Comparison of ENCODE assay signal across 25 cellular contexts in genomic region chr2:206256711-206257110, GRCh38.
"Had no signal": no experiment of that assay in that cellular context is flagged by ENCODE, and none has a peak within 500 bp of the region (broad histone marks: within the 10 kb centered on the region; RNA-seq: fewer than 3 reads in every experiment).

No MANE protein-coding gene starts in this region.

- H3K9me3 ChIP-seq: esophagus squamous epithelium, left lung, lower lobe of right lung, mucosa of descending colon, ovary, prostate gland, suprapubic skin, tibial artery had no signal

- H3K27ac ChIP-seq: esophagus squamous epithelium, left lung, lower lobe of right lung, ovary, prostate gland, sigmoid colon, suprapubic skin, tibial artery had no signal

- H3K27me3 ChIP-seq: ovary had no signal

- H3K4me3 ChIP-seq: esophagus squamous epithelium, left lung, lower lobe of right lung, mucosa of descending colon, ovary, prostate gland, sigmoid colon, suprapubic skin, tibial artery had no signal

- H3K4me1 ChIP-seq: left lung, lower lobe of right lung, prostate gland, tibial artery had no signal

- ATAC-seq: activated CD8-positive, alpha-beta memory T cell treated with anti-CD3 and anti-CD28 coated beads, Interleukin-2, amount 10 ng/mL, durations not matched to agents 7 days and 5 days; activated CD8-positive, alpha-beta T cell treated with anti-CD3 and anti-CD28 coated beads, Interleukin-2, amount 10 ng/mL, durations not matched to agents 7 days and 5 days; activated naive CD8-positive, alpha-beta T cell treated with anti-CD3 and anti-CD28 coated beads, Interleukin-2, amount 50 U/mL, for 24 hours; left lung; lower lobe of right lung; mucosa of descending colon; stimulated activated memory B cell treated with anti-CD40 and anti-IgM and Interleukin-4, amounts not matched to agents 10 μg/mL and 1 μg/mL and 100 μg/mL, for 72 hours had no signal

- DNase-seq: activated B cell treated with CpG ODN at 0.5 μM for 24 hours; activated CD4-positive, alpha-beta T cell treated with anti-CD3 and anti-CD28 coated beads, Interleukin-2, amount 50 U/mL, for 1 hour; activated CD8-positive, alpha-beta memory T cell treated with anti-CD3 and anti-CD28 coated beads, Interleukin-2, amount 10 ng/mL, durations not matched to agents 7 days and 5 days; activated CD8-positive, alpha-beta T cell treated with anti-CD3 and anti-CD28 coated beads, Interleukin-2, amount 10 ng/mL, durations not matched to agents 7 days and 5 days; activated naive CD8-positive, alpha-beta T cell treated with anti-CD3 and anti-CD28 coated beads, Interleukin-2, amount 50 U/mL, for 24 hours; activated T-cell treated with anti-CD3 and anti-CD28 coated beads, Interleukin-2, amount 50 U/mL, for 48 hours; amygdala; caudate nucleus; esophagus squamous epithelium; left lung; lower lobe of right lung; mesenchymal stem cell; mucosa of descending colon; ovary; retina; sigmoid colon; small intestine; stimulated activated CD4-positive, alpha-beta T cell treated with anti-CD3 and anti-CD28 coated beads, Interleukin-1b, Interleukin-23, amount 100 ng/mL, for 48 hours; stimulated activated CD4-positive, alpha-beta T cell treated with anti-CD3 and anti-CD28 coated beads, Interleukin-4, amount 100 ng/mL, for 4 hours; stimulated activated CD8-positive, alpha-beta memory T cell treated with anti-CD3 and anti-CD28 coated beads, Interleukin-4, amount 100 ng/mL, for 48 hours; T-helper 2 cell; tibial artery had no signal

- H3K36me3 ChIP-seq: esophagus squamous epithelium, left lung, lower lobe of right lung, ovary, prostate gland, sigmoid colon, suprapubic skin, tibial artery had no signal
